Comparison of ENCODE assay signal across 10 cellular contexts in the genomic region with DNA sequence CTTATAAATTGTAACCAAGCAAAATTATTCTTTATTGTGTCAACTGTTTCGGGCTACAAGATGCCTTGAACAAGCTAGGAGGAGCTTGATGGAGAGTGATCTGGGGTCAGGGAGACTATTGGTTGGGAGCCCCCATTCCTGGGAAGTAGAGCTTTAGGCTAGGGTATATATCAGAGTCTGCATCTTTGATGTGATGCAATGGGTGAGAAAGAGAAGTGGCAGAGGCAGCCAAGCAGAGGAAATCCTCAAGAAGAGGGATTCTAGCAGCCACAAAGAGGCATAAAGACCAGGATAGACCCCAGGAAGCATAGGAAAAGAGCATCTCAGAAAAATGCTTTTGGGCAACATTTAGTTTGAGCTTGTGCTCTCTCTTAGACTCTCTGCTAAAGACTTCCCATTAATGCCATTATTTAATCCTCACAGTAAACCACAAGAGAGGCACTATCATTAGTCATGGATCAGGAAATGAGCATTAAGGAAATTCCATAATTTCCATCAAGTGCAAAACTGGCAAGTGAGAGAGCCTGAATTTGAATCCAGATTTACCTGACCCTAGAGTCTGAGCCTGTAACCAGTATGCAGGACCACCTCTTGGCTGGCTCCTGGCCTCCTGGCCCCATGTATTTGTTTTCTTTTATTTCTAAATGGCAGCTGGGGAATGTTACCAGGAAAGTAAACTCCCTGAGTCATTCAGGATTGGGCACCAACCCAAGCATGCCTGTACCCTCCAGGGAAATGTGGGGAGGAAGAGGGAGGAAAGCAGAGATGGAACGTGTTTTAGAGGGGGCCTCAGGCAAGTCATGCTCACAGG.
DNase-seq lines count a peak whose midpoint lies in the region; ATAC-seq and TF ChIP-seq lines count a peak whose summit lies in the region.
"Had no signal": no experiment of that assay in that cellular context is flagged by ENCODE, and none has a peak within 500 bp of the region (broad histone marks: within the 10 kb centered on the region; RNA-seq: fewer than 3 reads in every experiment).

No MANE protein-coding gene starts in this region.

- H3K27me3 ChIP-seq in BJ (ENCODE audit: control insufficient read depth, insufficient read depth, low read length): no peaks in the 10 kb centered on the region

- CTCF ChIA-PET in BJ (lab: Yijun Ruan, JAX): interaction anchor here (0.8 to 2.6 kb wide), 8 partner anchors 9 to 337 kb away, joined by 3 to 29 read pairs (median 4); no protein-coding TSS in a partner anchor

- TF ChIP-seq CTCF in BJ (IDR thresholded peaks at IDR 0.05; ENCODE audit: insufficient read depth, low read depth, low read length): no peak

- H3K36me3 ChIP-seq in BJ (ENCODE audit: control insufficient read depth, insufficient read depth, low read length): no peaks in the 10 kb centered on the region

- no peak for ATAC-seq in GM19455 (IDR thresholded peaks at IDR 0.05; ENCODE audit: unreplicated experiment)

- POLR2A ChIA-PET in BJ (lab: Charles Lee): interaction anchor here (1.0 kb wide), 2 partner anchors 9 to 51 kb away, joined by 3 read pairs; no protein-coding TSS in a partner anchor

- no peak overlapping the region for H3K4me3 ChIP-seq in BJ (ENCODE audit: low read depth, low read length)

- DNase-seq in BJ (ENCODE audit: low read depth) (peak; percentile 59), NCI-H2171 treated with DMSO at 0.1 percent for 48 hours (lab: John Stamatoyannopoulos, UW) (peak; percentile 87), dermis microvascular lymphatic vessel endothelial cell (ENCODE audit: low read depth in 2 of 2) (peak; percentile 44 to 92), myocyte (ENCODE audit: low read depth) (peak; percentile 97), NCI-H1417 (lab: John Stamatoyannopoulos, UW) (no peak)
- no peak for DNase-seq in activated effector memory CD4-positive, alpha-beta T cell treated with anti-CD3 and anti-CD28 coated beads, Interleukin-2, amount 50 U/mL, for 16 hours
- DNase-seq in stimulated activated CD4-positive, alpha-beta T cell treated with anti-CD3 and anti-CD28 coated beads, Interleukin-12 subunit alpha, Interleukin-12 subunit beta, amount 100 ng/mL, for 4 hours: no peak
- DNase-seq: nucleus accumbens, SHP77 had no signal

Comparison
In these comparisons a context has a peak if more than half of its experiments do, and no peak if none do; other contexts are left out.
1. DNase-seq: peak in BJ (single experiment), NCI-H2171 treated with DMSO at 0.1 percent for 48 hours (single experiment), dermis microvascular lymphatic vessel endothelial cell (2 of 2) and myocyte (single experiment); none in activated effector memory CD4-positive, alpha-beta T cell treated with anti-CD3 and anti-CD28 coated beads, Interleukin-2, amount 50 U/mL, for 16 hours (single experiment), stimulated activated CD4-positive, alpha-beta T cell treated with anti-CD3 and anti-CD28 coated beads, Interleukin-12 subunit alpha, Interleukin-12 subunit beta, amount 100 ng/mL, for 4 hours (single experiment) and NCI-H1417 (0 of 3).